8 cellular contexts compared by ENCODE assay signal in genomic region chr20:44521484-44522481, GRCh38. TPM values are rescaled to one million over a fixed set of nuclear protein-coding genes. Genes with fewer than 3 reads are reported as not detected.
DNase-seq lines count a peak whose midpoint lies in the region; ATAC-seq and TF ChIP-seq lines count a peak whose summit lies in the region.

SERINC3 (minus strand) TSS chr20:44522070; CDS start chr20:44521951, 119 bp downstream.

- DNase-seq in GM10248 (ENCODE audit: extremely low spot score) (peak; percentile 97), NCI-H1092 treated with DMSO at 0.1 percent for 48 hours (lab: John Stamatoyannopoulos, UW) (peak; percentile 87), SKM-1 (lab: John Stamatoyannopoulos, UW; ENCODE audit: unreplicated experiment) (peak; percentile 90), globus pallidus (ENCODE audit: low spot score) (peak; percentile 94), occipital lobe (lab: John Stamatoyannopoulos, UW) (peak; percentile 91)
- peak; percentile 97 to 98 for DNase-seq in activated naive CD4-positive, alpha-beta T cell treated with anti-CD3 and anti-CD28 coated beads, Interleukin-2, amount 50 U/mL, for 72 hours (ENCODE audit: low spot score in 2 of 2)

- POLR2A ChIA-PET in GM10248 (lab: Yijun Ruan, JAX): no interaction called here

- CTCF ChIA-PET in GM10248 (lab: Yijun Ruan, JAX): interaction anchor here (0.9 to 3.2 kb wide), 8 partner anchors 13 to 88 kb away, joined by 3 to 15 read pairs (median 6); partner anchors contain the start of gene TTPAL

- peak within 1 kb of the TSS; percentile 90 for H3K27ac ChIP-seq in temporal lobe (ENCODE audit: low read depth, low read length)

- H3K36me3 Mint-ChIP-seq in activated naive CD4-positive, alpha-beta T cell treated with anti-CD3 and anti-CD28 coated beads, Interleukin-2, amount 50 U/mL, for 72 hours: no peaks in the 10 kb centered on the region

- ATAC-seq in HG02610 (IDR thresholded peaks at IDR 0.05; ENCODE audit: unreplicated experiment): peak; percentile 98
- ATAC-seq in activated naive CD4-positive, alpha-beta T cell treated with anti-CD3 and anti-CD28 coated beads, Interleukin-2, amount 50 U/mL, for 72 hours: peak; percentile 97 to 100

- H3K9me3 Mint-ChIP-seq in activated naive CD4-positive, alpha-beta T cell treated with anti-CD3 and anti-CD28 coated beads, Interleukin-2, amount 50 U/mL, for 72 hours: no peaks in the 10 kb centered on the region

- peak; percentile 13 for TF ChIP-seq CTCF in GM10248 (IDR thresholded peaks at IDR 0.05; ENCODE audit: control extremely low read depth, extremely low read depth, low read depth, missing control alignments)

- peak within 1 kb of the TSS; percentile 92 to 94 for H3K27ac Mint-ChIP-seq in activated naive CD4-positive, alpha-beta T cell treated with anti-CD3 and anti-CD28 coated beads, Interleukin-2, amount 50 U/mL, for 72 hours

RNA-seq across cellular contexts. Expression of gene SERINC3, which starts in this region (rescaled TPM):
- total RNA-seq in activated naive CD4-positive, alpha-beta T cell treated with anti-CD3 and anti-CD28 coated beads, Interleukin-2, amount 50 U/mL, for 72 hours: 10 to 100 TPM; 58.2 to 59.8 TPM
- total RNA-seq in occipital lobe (93.3 TPM), temporal lobe (57.8 TPM)

Comparison
In these comparisons a context has a peak if more than half of its experiments do, and no peak if none do; other contexts are left out.
1. Peak in every context shown above with its lines: DNase-seq, ATAC-seq and H3K27ac ChIP-seq.